In genomic region chr9:91190062-91190461, GRCh38 we compare ENCODE assay signal across 16 cellular contexts.
"Had no signal": no experiment of that assay in that cellular context is flagged by ENCODE, and none has a peak within 500 bp of the region (broad histone marks: within the 10 kb centered on the region; RNA-seq: fewer than 3 reads in every experiment).

No MANE protein-coding gene starts in this region.

- H3K36me3 Mint-ChIP-seq: mesothelial cell of epicardium had no signal

- ATAC-seq: activated CD8-positive, alpha-beta memory T cell treated with anti-CD3 and anti-CD28 coated beads, Interleukin-2, amount 10 ng/mL, durations not matched to agents 7 days and 5 days; gastrocnemius medialis; heart left ventricle; left lung had no signal

- H3K36me3 ChIP-seq: ascending aorta, gastrocnemius medialis, heart left ventricle, left lung, stomach, vagina had no signal

- H3K4me3 Mint-ChIP-seq: activated B cell treated with CpG ODN at 0.5 μM for 24 hours; activated CD4-positive, alpha-beta T cell treated with anti-CD3 and anti-CD28 coated beads, Interleukin-2, amount 10 ng/mL, durations not matched to agents 7 days and 5 days; activated CD8-positive, alpha-beta memory T cell treated with anti-CD3 and anti-CD28 coated beads, Interleukin-2, amount 10 ng/mL, durations not matched to agents 7 days and 5 days; mesothelial cell of epicardium; nephron progenitor cell had no signal

- H3K9me3 ChIP-seq: ascending aorta, gastrocnemius medialis, left lung, stomach, vagina had no signal

- H3K27ac ChIP-seq: left lung, vagina had no signal

- H3K27me3 Mint-ChIP-seq: activated B cell treated with CpG ODN at 0.5 μM for 24 hours; activated CD4-positive, alpha-beta T cell treated with anti-CD3 and anti-CD28 coated beads, Interleukin-2, amount 10 ng/mL, durations not matched to agents 7 days and 5 days; activated CD8-positive, alpha-beta memory T cell treated with anti-CD3 and anti-CD28 coated beads, Interleukin-2, amount 10 ng/mL, durations not matched to agents 7 days and 5 days; progenitor cell of endocrine pancreas had no signal

- DNase-seq: activated B cell treated with CpG ODN at 0.5 μM for 24 hours; activated CD4-positive, alpha-beta T cell treated with anti-CD3 and anti-CD28 coated beads, Interleukin-2, amount 10 ng/mL, durations not matched to agents 7 days and 5 days; activated CD8-positive, alpha-beta memory T cell treated with anti-CD3 and anti-CD28 coated beads, Interleukin-2, amount 10 ng/mL, durations not matched to agents 7 days and 5 days; activated gamma-delta T cell treated with Interleukin-2 at 50 U/mL for 16 hours; cortex of kidney; effector CD4-positive, alpha-beta T cell; gastrocnemius medialis; heart left ventricle; left lung; nephron progenitor cell; stomach; trophoblast cell had no signal

- H3K4me3 ChIP-seq: ascending aorta, gastrocnemius medialis, heart left ventricle, left lung, stomach, vagina had no signal

- H3K27ac Mint-ChIP-seq: activated B cell treated with CpG ODN at 0.5 μM for 24 hours; activated CD4-positive, alpha-beta T cell treated with anti-CD3 and anti-CD28 coated beads, Interleukin-2, amount 10 ng/mL, durations not matched to agents 7 days and 5 days; activated CD8-positive, alpha-beta memory T cell treated with anti-CD3 and anti-CD28 coated beads, Interleukin-2, amount 10 ng/mL, durations not matched to agents 7 days and 5 days; mesothelial cell of epicardium; nephron progenitor cell; progenitor cell of endocrine pancreas had no signal

- H3K9me3 Mint-ChIP-seq: activated B cell treated with CpG ODN at 0.5 μM for 24 hours had no signal

- H3K27me3 ChIP-seq: ascending aorta, gastrocnemius medialis, heart left ventricle, left lung, stomach, vagina had no signal
